In the genomic region with DNA sequence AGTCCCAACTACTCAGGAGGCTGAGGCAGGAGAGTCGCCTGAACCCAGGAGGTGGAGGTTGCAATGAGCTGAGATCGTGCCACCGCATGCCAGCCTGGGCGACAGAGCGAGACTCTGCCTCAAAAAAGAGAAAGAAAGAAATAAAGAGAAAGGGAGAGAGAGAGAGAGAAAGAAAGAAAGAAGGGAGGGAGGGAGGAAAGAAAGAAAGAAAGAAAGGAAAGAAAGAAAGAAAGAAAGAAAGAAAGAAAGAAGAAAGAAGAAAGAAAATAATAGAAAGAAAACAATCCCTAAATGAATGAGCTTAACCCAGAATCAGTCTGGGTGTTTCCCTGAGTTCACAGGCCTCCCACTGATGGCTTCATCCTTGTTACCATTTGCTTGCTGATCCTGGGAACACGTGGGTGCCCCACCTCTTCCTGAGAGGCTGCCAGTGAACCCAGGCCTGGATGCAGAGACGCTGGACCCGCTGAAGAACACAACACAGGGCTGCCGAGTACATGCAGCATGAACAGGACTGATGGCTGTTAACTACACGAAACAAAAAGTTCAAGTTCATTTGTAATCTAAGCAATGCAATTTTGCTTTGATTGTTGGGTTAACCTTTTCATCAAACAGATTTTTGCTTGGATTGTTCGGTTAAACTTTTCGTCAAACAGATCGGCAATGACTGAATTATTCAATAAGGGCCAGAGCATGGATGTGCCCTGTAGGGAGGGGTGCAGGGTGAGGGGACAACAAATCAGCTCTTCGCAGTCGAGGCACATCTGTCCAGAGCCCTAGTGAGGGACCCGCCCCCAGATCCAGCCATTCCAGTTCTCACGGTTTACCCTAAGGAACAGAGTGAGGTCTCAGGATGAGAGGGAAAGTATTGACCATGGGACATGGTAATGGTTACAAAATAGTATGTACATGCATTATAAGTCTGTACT, we compare ENCODE assay signal across 1 cellular context.
TF ChIP-seq lines count a peak whose summit lies in the region.

No MANE protein-coding gene starts in this region.

TF ChIP-seq in HEK293, 187 proteins besides CTCF, POLR2A, EP300 and RAD21 (continued from another document):
- TF ChIP-seq, protein P1, sequence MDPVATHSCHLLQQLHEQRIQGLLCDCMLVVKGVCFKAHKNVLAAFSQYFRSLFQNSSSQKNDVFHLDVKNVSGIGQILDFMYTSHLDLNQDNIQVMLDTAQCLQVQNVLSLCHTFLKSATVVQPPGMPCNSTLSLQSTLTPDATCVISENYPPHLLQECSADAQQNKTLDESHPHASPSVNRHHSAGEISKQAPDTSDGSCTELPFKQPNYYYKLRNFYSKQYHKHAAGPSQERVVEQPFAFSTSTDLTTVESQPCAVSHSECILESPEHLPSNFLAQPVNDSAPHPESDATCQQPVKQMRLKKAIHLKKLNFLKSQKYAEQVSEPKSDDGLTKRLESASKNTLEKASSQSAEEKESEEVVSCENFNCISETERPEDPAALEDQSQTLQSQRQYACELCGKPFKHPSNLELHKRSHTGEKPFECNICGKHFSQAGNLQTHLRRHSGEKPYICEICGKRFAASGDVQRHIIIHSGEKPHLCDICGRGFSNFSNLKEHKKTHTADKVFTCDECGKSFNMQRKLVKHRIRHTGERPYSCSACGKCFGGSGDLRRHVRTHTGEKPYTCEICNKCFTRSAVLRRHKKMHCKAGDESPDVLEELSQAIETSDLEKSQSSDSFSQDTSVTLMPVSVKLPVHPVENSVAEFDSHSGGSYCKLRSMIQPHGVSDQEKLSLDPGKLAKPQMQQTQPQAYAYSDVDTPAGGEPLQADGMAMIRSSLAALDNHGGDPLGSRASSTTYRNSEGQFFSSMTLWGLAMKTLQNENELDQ (tag by site-specific recombination; IDR thresholded peaks at IDR 0.05; ENCODE audit: low read depth): no peak
- no peak for TF ChIP-seq ZBTB8A (tag by site-specific recombination; IDR thresholded peaks at IDR 0.05)
- TF ChIP-seq, protein P2, sequence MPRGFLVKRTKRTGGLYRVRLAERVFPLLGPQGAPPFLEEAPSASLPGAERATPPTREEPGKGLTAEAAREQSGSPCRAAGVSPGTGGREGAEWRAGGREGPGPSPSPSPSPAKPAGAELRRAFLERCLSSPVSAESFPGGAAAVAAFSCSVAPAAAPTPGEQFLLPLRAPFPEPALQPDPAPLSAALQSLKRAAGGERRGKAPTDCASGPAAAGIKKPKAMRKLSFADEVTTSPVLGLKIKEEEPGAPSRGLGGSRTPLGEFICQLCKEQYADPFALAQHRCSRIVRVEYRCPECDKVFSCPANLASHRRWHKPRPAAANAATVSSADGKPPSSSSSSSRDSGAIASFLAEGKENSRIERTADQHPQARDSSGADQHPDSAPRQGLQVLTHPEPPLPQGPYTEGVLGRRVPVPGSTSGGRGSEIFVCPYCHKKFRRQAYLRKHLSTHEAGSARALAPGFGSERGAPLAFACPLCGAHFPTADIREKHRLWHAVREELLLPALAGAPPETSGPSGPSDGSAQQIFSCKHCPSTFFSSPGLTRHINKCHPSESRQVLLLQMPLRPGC (tag by site-specific recombination; IDR thresholded peaks at IDR 0.05): no peak
- TF ChIP-seq, protein P3, sequence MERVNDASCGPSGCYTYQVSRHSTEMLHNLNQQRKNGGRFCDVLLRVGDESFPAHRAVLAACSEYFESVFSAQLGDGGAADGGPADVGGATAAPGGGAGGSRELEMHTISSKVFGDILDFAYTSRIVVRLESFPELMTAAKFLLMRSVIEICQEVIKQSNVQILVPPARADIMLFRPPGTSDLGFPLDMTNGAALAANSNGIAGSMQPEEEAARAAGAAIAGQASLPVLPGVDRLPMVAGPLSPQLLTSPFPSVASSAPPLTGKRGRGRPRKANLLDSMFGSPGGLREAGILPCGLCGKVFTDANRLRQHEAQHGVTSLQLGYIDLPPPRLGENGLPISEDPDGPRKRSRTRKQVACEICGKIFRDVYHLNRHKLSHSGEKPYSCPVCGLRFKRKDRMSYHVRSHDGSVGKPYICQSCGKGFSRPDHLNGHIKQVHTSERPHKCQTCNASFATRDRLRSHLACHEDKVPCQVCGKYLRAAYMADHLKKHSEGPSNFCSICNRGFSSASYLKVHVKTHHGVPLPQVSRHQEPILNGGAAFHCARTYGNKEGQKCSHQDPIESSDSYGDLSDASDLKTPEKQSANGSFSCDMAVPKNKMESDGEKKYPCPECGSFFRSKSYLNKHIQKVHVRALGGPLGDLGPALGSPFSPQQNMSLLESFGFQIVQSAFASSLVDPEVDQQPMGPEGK (tag by site-specific recombination; IDR thresholded peaks at IDR 0.05): no peak
- no peak for TF ChIP-seq HOXC10 (CRISPR knock-in tag; IDR thresholded peaks at IDR 0.05)
- TF ChIP-seq, protein P4, sequence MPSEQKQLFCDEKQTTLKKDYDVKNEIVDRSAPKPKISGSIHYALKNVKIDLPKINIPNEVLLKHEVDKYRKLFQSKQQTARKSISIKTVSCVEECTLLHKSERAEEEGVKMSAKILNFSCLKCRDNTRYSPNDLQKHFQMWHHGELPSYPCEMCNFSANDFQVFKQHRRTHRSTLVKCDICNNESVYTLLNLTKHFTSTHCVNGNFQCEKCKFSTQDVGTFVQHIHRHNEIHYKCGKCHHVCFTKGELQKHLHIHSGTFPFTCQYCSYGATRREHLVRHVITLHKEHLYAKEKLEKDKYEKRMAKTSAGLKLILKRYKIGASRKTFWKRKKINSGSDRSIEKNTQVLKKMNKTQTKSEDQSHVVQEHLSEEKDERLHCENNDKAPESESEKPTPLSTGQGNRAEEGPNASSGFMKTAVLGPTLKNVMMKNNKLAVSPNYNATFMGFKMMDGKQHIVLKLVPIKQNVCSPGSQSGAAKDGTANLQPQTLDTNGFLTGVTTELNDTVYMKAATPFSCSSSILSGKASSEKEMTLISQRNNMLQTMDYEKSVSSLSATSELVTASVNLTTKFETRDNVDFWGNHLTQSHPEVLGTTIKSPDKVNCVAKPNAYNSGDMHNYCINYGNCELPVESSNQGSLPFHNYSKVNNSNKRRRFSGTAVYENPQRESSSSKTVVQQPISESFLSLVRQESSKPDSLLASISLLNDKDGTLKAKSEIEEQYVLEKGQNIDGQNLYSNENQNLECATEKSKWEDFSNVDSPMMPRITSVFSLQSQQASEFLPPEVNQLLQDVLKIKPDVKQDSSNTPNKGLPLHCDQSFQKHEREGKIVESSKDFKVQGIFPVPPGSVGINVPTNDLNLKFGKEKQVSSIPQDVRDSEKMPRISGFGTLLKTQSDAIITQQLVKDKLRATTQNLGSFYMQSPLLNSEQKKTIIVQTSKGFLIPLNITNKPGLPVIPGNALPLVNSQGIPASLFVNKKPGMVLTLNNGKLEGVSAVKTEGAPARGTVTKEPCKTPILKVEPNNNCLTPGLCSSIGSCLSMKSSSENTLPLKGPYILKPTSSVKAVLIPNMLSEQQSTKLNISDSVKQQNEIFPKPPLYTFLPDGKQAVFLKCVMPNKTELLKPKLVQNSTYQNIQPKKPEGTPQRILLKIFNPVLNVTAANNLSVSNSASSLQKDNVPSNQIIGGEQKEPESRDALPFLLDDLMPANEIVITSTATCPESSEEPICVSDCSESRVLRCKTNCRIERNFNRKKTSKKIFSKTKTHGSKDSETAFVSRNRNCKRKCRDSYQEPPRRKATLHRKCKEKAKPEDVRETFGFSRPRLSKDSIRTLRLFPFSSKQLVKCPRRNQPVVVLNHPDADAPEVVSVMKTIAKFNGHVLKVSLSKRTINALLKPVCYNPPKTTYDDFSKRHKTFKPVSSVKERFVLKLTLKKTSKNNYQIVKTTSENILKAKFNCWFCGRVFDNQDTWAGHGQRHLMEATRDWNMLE (tag by site-specific recombination; conservative IDR thresholded peaks at IDR 0.05; ENCODE audit: low read depth): no peak
- peak; percentile 85 for TF ChIP-seq ZNF366 (tag by site-specific recombination; conservative IDR thresholded peaks at IDR 0.05)
- TF ChIP-seq OVOL3 (tag by site-specific recombination; IDR thresholded peaks at IDR 0.05): no peak
- TF ChIP-seq ZBTB20 (tag by site-specific recombination; IDR thresholded peaks at IDR 0.05): peak; percentile 90
- TF ChIP-seq ZNF776 (tag by site-specific recombination; IDR thresholded peaks at IDR 0.05; ENCODE audit: borderline replicate concordance): no peak
